28 cellular contexts compared by ENCODE assay signal in genomic region chr5:22627029-22627428, GRCh38.
"Had no signal": no experiment of that assay in that cellular context is flagged by ENCODE, and none has a peak within 500 bp of the region (broad histone marks: within the 10 kb centered on the region; RNA-seq: fewer than 3 reads in every experiment).

No MANE protein-coding gene starts in this region.

- ATAC-seq: naive thymus-derived CD8-positive, alpha-beta T cell; natural killer cell treated with Interleukin-12 subunit alpha and Interleukin-12 subunit beta and Interleukin-15 and Interleukin-18, amount 100 ng/mL, for 72 hours; pancreas; psoas muscle; right cardiac atrium; sciatic nerve; stimulated activated memory B cell treated with anti-CD40 and anti-IgM and Interleukin-4, amounts not matched to agents 10 μg/mL and 1 μg/mL and 100 μg/mL, for 72 hours; stimulated activated naive CD8-positive, alpha-beta T cell treated with anti-CD3 and anti-CD28 coated beads, Interleukin-15, amount 100 ng/mL, for 72 hours; stimulated activated naive CD8-positive, alpha-beta T cell treated with anti-CD3 and anti-CD28 coated beads, Interleukin-15, Interleukin-2, amounts not matched to agents 100 U/mL and 50 U/mL, for 24 hours; upper lobe of right lung had no signal

- DNase-seq: naive thymus-derived CD8-positive, alpha-beta T cell; nephron progenitor cell; nucleus accumbens; pancreas; psoas muscle; right cardiac atrium; spleen; stimulated activated CD4-positive, alpha-beta T cell treated with anti-CD3 and anti-CD28 coated beads, Interleukin-12 subunit alpha, Interleukin-12 subunit beta, amount 100 ng/mL, for 4 hours; stimulated activated CD4-positive, alpha-beta T cell treated with anti-CD3 and anti-CD28 coated beads, Interleukin-1b, Interleukin-23, amount 100 ng/mL, for 48 hours; stimulated activated CD4-positive, alpha-beta T cell treated with anti-CD3 and anti-CD28 coated beads, Interleukin-4, amount 100 ng/mL, for 1 hour; stimulated activated CD4-positive, alpha-beta T cell treated with anti-CD3 and anti-CD28 coated beads, Interleukin-4, amount 100 ng/mL, for 4 hours; stimulated activated CD8-positive, alpha-beta memory T cell treated with anti-CD3 and anti-CD28 coated beads, Interleukin-4, amount 100 ng/mL, for 48 hours; stimulated activated naive CD4-positive, alpha-beta T cell; stimulated activated naive CD8-positive, alpha-beta T cell treated with anti-CD3 and anti-CD28 coated beads, Interleukin-15, amount 100 ng/mL, for 72 hours; stimulated activated naive CD8-positive, alpha-beta T cell treated with anti-CD3 and anti-CD28 coated beads, Interleukin-15, Interleukin-2, amounts not matched to agents 100 U/mL and 50 U/mL, for 24 hours; substantia nigra; testis; tibial artery; transverse colon; upper lobe of right lung; uterus had no signal

- H3K9me3 ChIP-seq: neutrophil, pancreas, psoas muscle, testis, tibial artery, transverse colon, upper lobe of right lung, uterus had no signal

- H3K4me2 ChIP-seq: smooth muscle cell had no signal

- H3K4me1 ChIP-seq: pancreas, psoas muscle, spleen, suprapubic skin, testis, tibial artery, transverse colon, upper lobe of right lung, uterus had no signal

- H3K27me3 ChIP-seq: neutrophil, pancreas, spleen, suprapubic skin, testis, tibial artery, transverse colon, upper lobe of right lung, uterus had no signal

- FAIRE-seq: pancreas had no signal

- H3K27ac ChIP-seq: neutrophil, pancreas, psoas muscle, skin epidermis, spleen, suprapubic skin, testis, tibial artery, transverse colon, upper lobe of right lung, uterus had no signal

- H3K36me3 ChIP-seq: neutrophil, pancreas, spleen, suprapubic skin, tibial artery, transverse colon, upper lobe of right lung, uterus had no signal

- H3K4me3 ChIP-seq: pancreas, psoas muscle, skin epidermis, smooth muscle cell, spleen, suprapubic skin, testis, tibial artery, transverse colon, upper lobe of right lung, uterus had no signal
